8 cellular contexts compared by ENCODE assay signal in the genomic region with DNA sequence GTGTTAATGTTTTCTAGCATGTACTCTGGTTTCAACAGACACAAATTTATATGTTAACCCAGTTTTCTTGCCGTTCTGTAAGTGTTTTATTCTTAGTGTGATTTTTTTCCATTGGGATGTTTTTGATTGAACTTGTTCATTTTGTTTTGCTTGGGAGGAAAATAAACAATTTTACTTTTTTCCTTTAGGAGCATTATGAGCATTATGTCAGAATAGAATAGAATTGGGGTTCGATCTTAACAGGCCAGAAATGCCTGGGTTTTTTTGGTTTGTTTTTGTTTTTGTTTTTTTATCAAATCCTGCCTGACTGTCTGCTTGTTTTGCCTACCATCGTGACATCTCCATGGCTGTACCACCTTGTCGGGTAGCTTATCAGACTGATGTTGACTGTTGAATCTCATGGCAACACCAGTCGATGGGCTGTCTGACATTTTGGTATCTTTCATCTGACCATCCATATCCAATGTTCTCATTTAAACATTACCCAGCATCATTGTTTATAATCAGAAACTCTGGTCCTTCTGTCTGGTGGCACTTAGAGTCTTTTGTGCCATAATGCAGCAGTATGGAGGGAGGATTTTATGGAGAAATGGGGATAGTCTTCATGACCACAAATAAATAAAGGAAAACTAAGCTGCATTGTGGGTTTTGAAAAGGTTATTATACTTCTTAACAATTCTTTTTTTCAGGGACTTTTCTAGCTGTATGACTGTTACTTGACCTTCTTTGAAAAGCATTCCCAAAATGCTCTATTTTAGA.
A peak's percentile ranks its signal among the peaks of the same experiment; 100 is the strongest.
DNase-seq lines count a peak whose midpoint lies in the region; ATAC-seq and TF ChIP-seq lines count a peak whose summit lies in the region.

No MANE protein-coding gene starts in this region.

- H3K36me3 ChIP-seq in effector memory CD4-positive, alpha-beta T cell (ENCODE audit: control insufficient read depth, insufficient read depth, low read length), result peaks cover 5% of the 10 kb centered on the region
- H3K36me3 ChIP-seq in neuron (ENCODE audit: insufficient read depth, low read length), result peaks cover 21% of the 10 kb centered on the region

- DNase-seq in OCI-M1 (lab: John Stamatoyannopoulos, UW) (peak; percentile 52), GM13977 (ENCODE audit: low spot score) (no peak), AG08395 (ENCODE audit: low spot score) (no peak)
- DNase-seq in effector memory CD4-positive, alpha-beta T cell, result no peak
- no peak for DNase-seq in effector CD4-positive, alpha-beta T cell

- H3K4me3 ChIP-seq in GM08714 (ENCODE audit: low read length), result peak overlapping the region; percentile 100
- peak overlapping the region; percentile 76 for H3K4me3 ChIP-seq in effector memory CD4-positive, alpha-beta T cell (ENCODE audit: insufficient read depth, low read depth, low read length, poor library complexity, severe bottlenecking)
- peak overlapping the region; percentile 97 for H3K4me3 ChIP-seq in neuron (ENCODE audit: low read length)

- no peaks in the 10 kb centered on the region for H3K9me3 ChIP-seq in effector memory CD4-positive, alpha-beta T cell (ENCODE audit: control insufficient read depth, low read length)
- H3K9me3 ChIP-seq in neuron (ENCODE audit: low read length), result no peaks in the 10 kb centered on the region

- in situ Hi-C loops in GM13977 (cut with MboI; ENCODE audit: low pct_unique_long_range_greater_than_20kb, low sequenced_read_pairs, unreplicated experiment), result no loop called here

- ATAC-seq in GM19324 (IDR thresholded peaks at IDR 0.05; ENCODE audit: low FRiP score, unreplicated experiment), result no peak

- no peak for TF ChIP-seq CTCF in GM13977 (IDR thresholded peaks at IDR 0.05; ENCODE audit: extremely low read depth, insufficient read depth, missing control alignments)

- no peak overlapping the region for H2AFZ ChIP-seq in neuron (ENCODE audit: low read depth, low read length)

- peak overlapping the region; percentile 91 for H3K27ac ChIP-seq in effector memory CD4-positive, alpha-beta T cell (ENCODE audit: insufficient read depth, low read length, poor library complexity, severe bottlenecking)

- H3K27me3 ChIP-seq in effector memory CD4-positive, alpha-beta T cell (replicated peaks; ENCODE audit: control insufficient read depth, insufficient read depth, low read length, poor library complexity, severe bottlenecking), result no peaks in the 10 kb centered on the region
- no peaks in the 10 kb centered on the region for H3K27me3 ChIP-seq in neuron (ENCODE audit: insufficient read depth, low read length)

- peaks cover 22% of the 10 kb centered on the region for H3K4me1 ChIP-seq in effector memory CD4-positive, alpha-beta T cell (ENCODE audit: control insufficient read depth, insufficient read depth, low read length, poor library complexity, severe bottlenecking)
- H3K4me1 ChIP-seq in neuron (ENCODE audit: insufficient read depth, low read length), result peaks cover 14% of the 10 kb centered on the region
